33 cellular contexts compared by ENCODE assay signal in genomic region chr16:64687796-64688195, GRCh38.
"Had no signal": no experiment of that assay in that cellular context is flagged by ENCODE, and none has a peak within 500 bp of the region (broad histone marks: within the 10 kb centered on the region; RNA-seq: fewer than 3 reads in every experiment).

No MANE protein-coding gene starts in this region.

- H3K27ac ChIP-seq: adrenal gland, body of pancreas, breast epithelium, Peyer's patch, RWPE1, WERI-Rb-1 had no signal

- H3K4me3 ChIP-seq: adrenal gland, body of pancreas, breast epithelium, MG63, Peyer's patch had no signal

- DNase-seq: activated CD4-positive, alpha-beta memory T cell treated with anti-CD3 and anti-CD28 coated beads, Interleukin-2, amount 10 ng/mL, durations not matched to agents 7 days and 5 days; activated CD4-positive, alpha-beta T cell treated with anti-CD3 and anti-CD28 coated beads for 1 hour; activated CD4-positive, alpha-beta T cell treated with anti-CD3 and anti-CD28 coated beads for 48 hours; activated CD4-positive, CD25-positive, alpha-beta regulatory T cell; activated CD8-positive, alpha-beta memory T cell treated with anti-CD3 and anti-CD28 coated beads for 24 hours; activated gamma-delta T cell; activated naive CD4-positive, alpha-beta T cell treated with Interleukin-2 at 50 U/mL for 16 hours; activated naive CD8-positive, alpha-beta T cell treated with anti-CD3 and anti-CD28 coated beads, Interleukin-2, amount 10 ng/mL, durations not matched to agents 7 days and 5 days; activated T-cell treated with anti-CD3 and anti-CD28 coated beads, Interleukin-2, amount 50 U/mL, for 1 hour; activated T-cell treated with anti-CD3 and anti-CD28 coated beads, Interleukin-2, amount 50 U/mL, for 72 hours; adrenal gland; body of pancreas; MG63; NCI-H1048; NCI-H1105 treated with DMSO at 0.1 percent for 48 hours; NCI-H1436; NCI-H1694; NCI-H1930; NCI-H2081 treated with DMSO at 0.1 percent for 48 hours; NCI-H345; NCI-H524 treated with DMSO at 0.1 percent for 48 hours; PC-3; Peyer's patch; SIG-M5; T-helper 1 cell; T-helper 2 cell; T-helper 9 cell; WERI-Rb-1 had no signal

- H3K4me1 ChIP-seq: adrenal gland, body of pancreas, breast epithelium, Peyer's patch had no signal

- H3K36me3 ChIP-seq: adrenal gland, breast epithelium, MG63, Peyer's patch, WERI-Rb-1 had no signal

- ATAC-seq: activated T-cell treated with anti-CD3 and anti-CD28 coated beads, Interleukin-2, amount 50 U/mL, for 72 hours; activated T-helper 17 cell treated with anti-CD3 and anti-CD28 coated beads, Interleukin-2, amount 50 U/mL, for 72 hours; body of pancreas; PC-3; Right ventricle myocardium inferior; SK-N-SH treated with all-trans-retinoic acid at 6 μM for 48 hours had no signal

- H3K9me3 ChIP-seq: adrenal gland, body of pancreas, breast epithelium, MG63, Peyer's patch had no signal

- H3K27me3 ChIP-seq: adrenal gland, body of pancreas, breast epithelium, MG63, Peyer's patch had no signal
